ENCODE assay signal across 8 cellular contexts in genomic region chr3:50616770-50617095, GRCh38. TPM values are rescaled to one million over a fixed set of nuclear protein-coding genes. Genes with fewer than 3 reads are reported as not detected.
DNase-seq lines count a peak whose midpoint lies in the region; ATAC-seq and TF ChIP-seq lines count a peak whose summit lies in the region.

No MANE protein-coding gene starts in this region.

- peaks cover 14% of the 10 kb centered on the region for H3F3A ChIP-seq in GM23338 (replicated peaks; ENCODE audit: low read depth)

- peaks cover 6% of the 10 kb centered on the region for H4K20me1 ChIP-seq in GM23338 (replicated peaks; ENCODE audit: insufficient read depth)

- peak; percentile 61 for ATAC-seq in GM23338

- no peak overlapping the region for H3K27ac Mint-ChIP-seq in GM23338

- H3K4me3 Mint-ChIP-seq in GM23338: peak overlapping the region; percentile 75

- H3K9me3 Mint-ChIP-seq in GM23338: no peaks in the 10 kb centered on the region

- H3K4me1 ChIP-seq in GM23338 (ENCODE audit: insufficient read depth) (peaks cover 20% of the 10 kb centered on the region), neutrophil (ENCODE audit: control insufficient read depth in 1 of 2, insufficient read depth in 1 of 2, low read depth in 1 of 2, low read length in 1 of 2) (peaks cover 71 to 77% of the 10 kb centered on the region in 2 experiments)

- no peaks in the 10 kb centered on the region for H3K9me3 ChIP-seq in neutrophil

- H3K4me2 ChIP-seq in GM23338: peak overlapping the region; percentile 100

- H3K27me3 ChIP-seq in GM23338 (ENCODE audit: insufficient read depth) (peaks cover 25% of the 10 kb centered on the region), neutrophil (no peaks in the 10 kb centered on the region)

- H3K27me3 Mint-ChIP-seq in GM23338 (ENCODE audit: insufficient read depth, low read depth, poor library complexity): peaks cover 33% of the 10 kb centered on the region

- H2AFZ ChIP-seq in GM23338: peak overlapping the region; percentile 98

- TF ChIP-seq CTCF in GM23338 (conservative IDR thresholded peaks at IDR 0.05; ENCODE audit: low read depth in 2 of 2) (no peak), LNCaP clone FGC (IDR thresholded peaks at IDR 0.05; ENCODE audit: control insufficient read depth, extremely low read depth, insufficient read depth) (no peak), neutrophil (IDR thresholded peaks at IDR 0.05) (no peak)

- no peak overlapping the region for H3K27ac ChIP-seq in GM23338 (ENCODE audit: low read depth)
- H3K27ac ChIP-seq in neutrophil: peak overlapping the region; percentile 99
- peak overlapping the region; percentile 72 for H3K27ac ChIP-seq in substantia nigra (ENCODE audit: low read depth, low read length, poor library complexity, severe bottlenecking)

- peaks cover 14% of the 10 kb centered on the region for H3K79me2 ChIP-seq in GM23338 (replicated peaks; ENCODE audit: insufficient read depth)

- DNase-seq in ELF-1 (ENCODE audit: low read depth, low spot score) (peak; percentile 95), GM23338 (ENCODE audit: low spot score) (peak; percentile 97), LNCaP clone FGC (ENCODE audit: low read depth) (no peak), SIG-M5 (lab: John Stamatoyannopoulos, UW) (peak; percentile 92), activated gamma-delta T cell treated with Interleukin-2 at 50 U/mL for 16 hours (peak; percentile 94), foreskin melanocyte (peak; percentile 79), substantia nigra (lab: John Stamatoyannopoulos, UW) (peak; percentile 41 to 92 (median 80))

- H3K4me3 ChIP-seq in GM23338 (peak overlapping the region; percentile 87), LNCaP clone FGC (ENCODE audit: low read depth, low read length) (peak overlapping the region; percentile 74), neutrophil (ENCODE audit: low read depth in 1 of 2, low read length in 1 of 2) (peak overlapping the region; percentile 86 to 96)

- no peaks in the 10 kb centered on the region for H3K9me2 ChIP-seq in GM23338 (ENCODE audit: insufficient read depth)

- peaks cover 8% of the 10 kb centered on the region; the same call in 2 of the 3 replicates for H3K36me3 Mint-ChIP-seq in GM23338 (ENCODE audit: low read depth)

- H3K4me1 Mint-ChIP-seq in GM23338: peaks cover 20% of the 10 kb centered on the region

- H3K36me3 ChIP-seq in GM23338 (ENCODE audit: insufficient read depth) (no peaks in the 10 kb centered on the region), neutrophil (no peaks in the 10 kb centered on the region)

TF ChIP-seq in GM23338, 12 proteins besides CTCF, POLR2A, EP300 and RAD21:
- TF ChIP-seq CREB1 (CRISPR knock-in tag; IDR thresholded peaks at IDR 0.05; ENCODE audit: low read depth): peak; percentile 78
- no peak for TF ChIP-seq JUNB (IDR thresholded peaks at IDR 0.05; ENCODE audit: unreplicated experiment)
- TF ChIP-seq REST (IDR thresholded peaks at IDR 0.05; ENCODE audit: unreplicated experiment): no peak

RNA-seq across cellular contexts. Expression of gene MAPKAPK3, which starts 0.2 kb away (rescaled TPM):
- 44.9 and 51.1 TPM in 2 replicates for total RNA-seq in GM23338 (2014; rRNA removed; shearing (Covaris generic))
- polyA plus RNA-seq in GM23338 (2016; fragmentation: Nextera tagmentation; extraction: Ambion mirVana): 16.5 and 17.2 TPM in 2 replicates

RNA-seq across cellular contexts. Expression of gene CISH, which starts 5.2 kb away (rescaled TPM):
- 2.7 and 3.6 TPM in 2 replicates for total RNA-seq in GM23338 (2014; rRNA removed; shearing (Covaris generic))
- polyA plus RNA-seq in GM23338 (2016; fragmentation: Nextera tagmentation; extraction: Ambion mirVana): 2.1 and 2.2 TPM in 2 replicates

RNA-seq across cellular contexts. Expression of gene HEMK1, which starts 47.4 kb away (rescaled TPM):
- 5.6 and 8.5 TPM in 2 replicates for total RNA-seq in GM23338 (2014; rRNA removed; shearing (Covaris generic))
- 10.1 and 11.0 TPM in 2 replicates for polyA plus RNA-seq in GM23338 (2016; fragmentation: Nextera tagmentation; extraction: Ambion mirVana)

RNA-seq across cellular contexts. Expression of gene C3orf18, which starts 49.2 kb away (rescaled TPM):
- total RNA-seq in GM23338 (2014; rRNA removed; shearing (Covaris generic)): 7.7 and 10.3 TPM in 2 replicates
- polyA plus RNA-seq in GM23338 (2016; fragmentation: Nextera tagmentation; extraction: Ambion mirVana): 2.4 TPM in 2 replicates

RNA-seq across cellular contexts. Expression of gene DOCK3, which starts 58.0 kb away (rescaled TPM):
- total RNA-seq in GM23338 (2014; rRNA removed; shearing (Covaris generic)): 5.6 and 6.1 TPM in 2 replicates
- polyA plus RNA-seq in GM23338 (2016; fragmentation: Nextera tagmentation; extraction: Ambion mirVana): 2.2 and 2.4 TPM in 2 replicates
